In the genomic region with DNA sequence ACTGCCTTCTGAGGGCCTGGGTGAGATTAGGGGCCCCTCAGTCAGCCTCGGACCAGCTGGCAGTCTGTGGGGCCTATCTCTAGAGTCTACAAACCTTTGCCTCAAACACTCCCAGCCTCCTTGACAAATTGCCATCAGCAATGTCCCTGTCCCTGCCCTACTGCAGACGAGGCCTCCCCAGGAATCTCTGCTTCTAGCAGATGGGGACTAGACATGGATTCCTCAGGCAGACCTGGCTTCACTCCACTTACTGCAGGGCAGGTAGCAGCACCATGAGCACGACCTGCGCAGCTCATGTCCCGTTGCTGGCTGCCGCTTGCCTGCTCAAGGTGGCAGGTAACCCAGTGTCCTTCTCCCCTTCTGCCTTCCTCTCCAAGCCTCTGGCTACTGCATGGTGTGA, we compare ENCODE assay signal across 23 cellular contexts. TPM values are rescaled to one million over a fixed set of nuclear protein-coding genes. Genes with fewer than 3 reads are reported as not detected.
DNase-seq lines count a peak whose midpoint lies in the region; ATAC-seq and TF ChIP-seq lines count a peak whose summit lies in the region.
"Had no signal": no experiment of that assay in that cellular context is flagged by ENCODE, and none has a peak within 500 bp of the region (broad histone marks: within the 10 kb centered on the region; RNA-seq: fewer than 3 reads in every experiment).

No MANE protein-coding gene starts in this region.

- peaks cover 49% of the 10 kb centered on the region for H3F3A ChIP-seq in GM23248 (ENCODE audit: insufficient read depth)

- H3K4me1 ChIP-seq in GM23248 (ENCODE audit: insufficient read depth) (peaks cover 30% of the 10 kb centered on the region), mammary epithelial cell (ENCODE audit: insufficient read depth, low read length) (peaks cover 43% of the 10 kb centered on the region), mesenchymal stem cell (ENCODE audit: control insufficient read depth, insufficient read depth, low read depth, low read length) (peaks cover 35% of the 10 kb centered on the region)
- H3K4me1 ChIP-seq: body of pancreas, pancreas had no signal

- H3K4ac ChIP-seq in mesenchymal stem cell (ENCODE audit: low read depth in 1 of 2, low read length in 2 of 2) = no peak overlapping the region

- no peak overlapping the region for H3K18ac ChIP-seq in mesenchymal stem cell (ENCODE audit: low read depth in 1 of 2, low read length in 2 of 2)

- H3K14ac ChIP-seq in mesenchymal stem cell (ENCODE audit: low read length in 2 of 2) = no peak overlapping the region

- H2BK5ac ChIP-seq in mesenchymal stem cell (ENCODE audit: low read depth, low read length, poor library complexity, severe bottlenecking) = no peak overlapping the region

- TF ChIP-seq CTCF in AG04450 (IDR thresholded peaks at IDR 0.05; ENCODE audit: low read depth, low read length) (no peak), mammary epithelial cell (conservative IDR thresholded peaks at IDR 0.05 in 1 of 2, IDR thresholded peaks at IDR 0.05 in 1 of 2; ENCODE audit: extremely low read depth in 1 of 2, insufficient read depth in 1 of 2, low read depth in 1 of 2, low read length in 2 of 2) (no peak)

- H2BK12ac ChIP-seq in mesenchymal stem cell (ENCODE audit: low read length in 2 of 2) = no peak overlapping the region

- no peak for ATAC-seq in HG03159 (IDR thresholded peaks at IDR 0.05; ENCODE audit: unreplicated experiment)
- ATAC-seq in HG03571 (IDR thresholded peaks at IDR 0.05; ENCODE audit: unreplicated experiment) = no peak
- ATAC-seq: activated CD8-positive, alpha-beta T cell treated with anti-CD3 and anti-CD28 coated beads, Interleukin-2, amount 10 ng/mL, durations not matched to agents 7 days and 5 days; body of pancreas; heart right ventricle; naive thymus-derived CD8-positive, alpha-beta T cell; pancreas; right lobe of liver; SK-N-SH treated with all-trans-retinoic acid at 6 μM for 48 hours; upper lobe of right lung had no signal

- peaks cover 34% of the 10 kb centered on the region for H3K79me1 ChIP-seq in mesenchymal stem cell (replicated peaks; ENCODE audit: low read length, poor library complexity, severe bottlenecking)

- H3K9me2 ChIP-seq in GM23248 (ENCODE audit: insufficient read depth) = no peaks in the 10 kb centered on the region

- in situ Hi-C loops in GM23248 (cut with MboI) = loop anchor here (10.0 kb wide), 1 partner anchor 62 kb away; no protein-coding TSS in a partner anchor
- in situ Hi-C loops in mammary epithelial cell (cut with MboI; ENCODE audit: low sequenced_read_pairs in 2 of 2) = no loop called here

- H3K4me2 ChIP-seq in GM23248 (ENCODE audit: unreplicated experiment) (peak overlapping the region; percentile 44), mammary epithelial cell (ENCODE audit: insufficient read depth, low read depth, low read length) (no peak overlapping the region), mesenchymal stem cell (ENCODE audit: low read length, poor library complexity, severe bottlenecking) (no peak overlapping the region)

- CTCF ChIA-PET in AG04450 (lab: Charles Lee) = no interaction called here
- CTCF ChIA-PET in mammary epithelial cell (lab: Charles Lee; ENCODE audit: low non-redundant PET) = no interaction called here

- 70% methylated on average over 6 of the region's 6 CpGs for WGBS in GM23248 (ENCODE audit: low coverage in 1 of 2, low lambda C conversion rate in 2 of 2, missing lambda C conversion rate in 2 of 2), 2 experiments
- WGBS in mammary epithelial cell (ENCODE audit: low coverage, missing lambda C conversion rate) = 59% methylated on average over 5 of the region's 6 CpGs
- 98% methylated on average over 6 of the region's 6 CpGs for WGBS in mesenchymal stem cell

- dilution Hi-C loops in mammary epithelial cell (cut with HindIII; ENCODE audit: low sequenced_read_pairs) = no loop called here

- H3K9me3 ChIP-seq in AG04450 (ENCODE audit: control insufficient read depth, insufficient read depth, low read length) (no peaks in the 10 kb centered on the region; the same call in 1 of the 2 replicates), GM23248 (ENCODE audit: low read depth) (no peaks in the 10 kb centered on the region), mammary epithelial cell (replicated peaks; ENCODE audit: insufficient read depth, low read length) (no peaks in the 10 kb centered on the region), mesenchymal stem cell (ENCODE audit: control insufficient read depth, low read length) (no peaks in the 10 kb centered on the region)
- H3K9me3 ChIP-seq: body of pancreas, heart right ventricle, pancreas, right lobe of liver, upper lobe of right lung had no signal

- H3K27ac ChIP-seq in AG04450 (ENCODE audit: low read depth, low read length) (peak overlapping the region; percentile 57), GM23248 (peak overlapping the region; percentile 96), mammary epithelial cell (ENCODE audit: insufficient read depth, low read depth, low read length) (peak overlapping the region; percentile 40), mesenchymal stem cell (ENCODE audit: low read length, poor library complexity, severe bottlenecking) (peak overlapping the region; percentile 62)
- H3K27ac ChIP-seq: body of pancreas, pancreas, right lobe of liver, upper lobe of right lung had no signal

- BruUV-seq in mammary epithelial cell (replicated peaks; lab: Mats Ljungman, UMichigan) = no TSS peak

- H2BK15ac ChIP-seq in mesenchymal stem cell (ENCODE audit: low read depth, poor library complexity, severe bottlenecking) = no peak overlapping the region

- H3K36me3 ChIP-seq in GM23248 (ENCODE audit: low read depth) = peaks cover 45% of the 10 kb centered on the region
- peaks cover 47% of the 10 kb centered on the region for H3K36me3 ChIP-seq in mammary epithelial cell (ENCODE audit: insufficient read depth, low read length)
- peaks cover 78 to 89% of the 10 kb centered on the region in 2 experiments for H3K36me3 ChIP-seq in mesenchymal stem cell (ENCODE audit: control insufficient read depth in 1 of 2, insufficient read depth in 2 of 2, low read depth in 1 of 2, low read length in 2 of 2)

- no peak overlapping the region for H4K91ac ChIP-seq in mesenchymal stem cell (ENCODE audit: low read length)

- no peak overlapping the region for H4K8ac ChIP-seq in mesenchymal stem cell (ENCODE audit: low read length)

- H2AFZ ChIP-seq in GM23248 (no peak overlapping the region), mammary epithelial cell (ENCODE audit: low read depth, low read length) (no peak overlapping the region), mesenchymal stem cell (ENCODE audit: low read depth, low read length) (no peak overlapping the region)

- H3K79me2 ChIP-seq in GM23248 (ENCODE audit: insufficient read depth) (peaks cover 33% of the 10 kb centered on the region), mammary epithelial cell (ENCODE audit: insufficient read depth, low read length) (peaks cover 48% of the 10 kb centered on the region)

- no peak overlapping the region for H3K23ac ChIP-seq in mesenchymal stem cell (ENCODE audit: low read length in 2 of 2)

- H3K27me3 ChIP-seq in AG04450 (ENCODE audit: control insufficient read depth, insufficient read depth, low read length) (no peaks in the 10 kb centered on the region), GM23248 (replicated peaks; ENCODE audit: insufficient read depth) (no peaks in the 10 kb centered on the region), mammary epithelial cell (ENCODE audit: insufficient read depth, low read length) (no peaks in the 10 kb centered on the region), mesenchymal stem cell (ENCODE audit: control insufficient read depth in 1 of 2, insufficient read depth in 1 of 2, low read length in 2 of 2) (no peaks in the 10 kb centered on the region)
- H3K27me3 ChIP-seq: body of pancreas, heart right ventricle, pancreas, right lobe of liver, upper lobe of right lung had no signal

- POLR2A ChIA-PET in AG04450 (lab: Yijun Ruan, JAX) = interaction anchor here (0.5 kb wide), 1 partner anchor 151 kb away, joined by 4 read pairs; no protein-coding TSS in a partner anchor

- H2AK5ac ChIP-seq in mesenchymal stem cell (ENCODE audit: low read length, severe bottlenecking) = no peak overlapping the region

- DNase-seq in AG04450 (ENCODE audit: low read depth, low spot score) (no peak), GM23248 (no peak), mammary epithelial cell (no peak), mesenchymal stem cell (no peak)
- no peak for DNase-seq in activated effector memory CD4-positive, alpha-beta T cell treated with anti-CD3 and anti-CD28 coated beads, Interleukin-2, amount 50 U/mL, for 16 hours
- DNase-seq: activated CD4-positive, CD25-positive, alpha-beta regulatory T cell; activated CD8-positive, alpha-beta T cell treated with anti-CD3 and anti-CD28 coated beads, Interleukin-2, amount 10 ng/mL, durations not matched to agents 7 days and 5 days; activated naive CD4-positive, alpha-beta T cell; body of pancreas; cortex of kidney; DMS53; heart right ventricle; naive thymus-derived CD8-positive, alpha-beta T cell; NCI-H1694 treated with DMSO at 0.1 percent for 48 hours; right lobe of liver; stimulated activated CD4-positive, alpha-beta T cell treated with anti-CD3 and anti-CD28 coated beads, Interleukin-15, amount 100 ng/mL, for 24 hours; T1000; upper lobe of right lung had no signal

- no peak overlapping the region for H2BK120ac ChIP-seq in mesenchymal stem cell (ENCODE audit: low read depth, low read length)

- H3K9ac ChIP-seq in GM23248 (peak overlapping the region; percentile 77), mammary epithelial cell (ENCODE audit: insufficient read depth, low read length) (no peak overlapping the region), mesenchymal stem cell (ENCODE audit: low read length) (peak overlapping the region; percentile 72)

- no peak overlapping the region for H3K4me3 ChIP-seq in AG04450 (ENCODE audit: low read depth, low read length)
- H3K4me3 ChIP-seq in GM23248 = no peak overlapping the region
- no peak overlapping the region for H3K4me3 ChIP-seq in mammary epithelial cell (replicated peaks in 1 of 3; ENCODE audit: insufficient read depth in 1 of 3, low read depth in 2 of 3, low read length in 3 of 3)
- peak overlapping the region in 1 of 2 experiments; percentile 28 for H3K4me3 ChIP-seq in mesenchymal stem cell (ENCODE audit: insufficient read depth in 1 of 2, low read depth in 1 of 2, low read length in 2 of 2)
- H3K4me3 ChIP-seq: body of pancreas, heart right ventricle, pancreas, right lobe of liver, upper lobe of right lung had no signal

- H4K20me1 ChIP-seq in GM23248 (ENCODE audit: insufficient read depth) (no peaks in the 10 kb centered on the region), mammary epithelial cell (ENCODE audit: insufficient read depth, low read length) (no peaks in the 10 kb centered on the region)

- intact Hi-C loops in mammary epithelial cell (cut with micrococcal nuclease) = loop anchor here (5.0 kb wide), 1 partner anchor 150 kb away; no protein-coding TSS in a partner anchor

RNA-seq across cellular contexts. Expression of a gene that starts 49.1 kb away (rescaled TPM):
- polyA plus RNA-seq in AG04450 (2011; rRNA removed) = 1.6 and 1.7 TPM in 2 replicates
- 1.3 and 2.2 TPM in 2 replicates for polyA minus RNA-seq in AG04450 (2011; rRNA and poly(A)+ RNA removed)
- total RNA-seq in GM23248 (2014; rRNA removed; shearing (Covaris generic)) = 0.65 and 2.0 TPM in 2 replicates
- 0.85 and 1.0 TPM in 2 replicates for polyA plus RNA-seq in GM23248 (2016; fragmentation: Nextera tagmentation; extraction: Ambion mirVana)
- 1 to 10 TPM; 1.8 to 4.3 TPM for total RNA-seq in mammary epithelial cell
- polyA plus RNA-seq in mammary epithelial cell = 1.7 TPM
- polyA minus RNA-seq in mammary epithelial cell = not detected
- 0.11 TPM for polyA plus RNA-seq in mesenchymal stem cell (2013, experiment 1 of 2)
- polyA plus RNA-seq in mesenchymal stem cell (2013, experiment 2 of 2) = 0.05 TPM
- total RNA-seq: HT1080 had no signal

Comparison
In these comparisons a context has a peak if more than half of its experiments do, and no peak if none do; other contexts are left out.
1. H3K27ac ChIP-seq: peak in every context shown above with its lines; median percentile 96 in GM23248; 62 in mesenchymal stem cell; 57 in AG04450; 40 in mammary epithelial cell.